ENCODE assay signal across 1 cellular context in genomic region chr11:61980783-61981541, GRCh38.
TF ChIP-seq lines count a peak whose summit lies in the region.

No MANE protein-coding gene starts in this region.

TF ChIP-seq in HepG2, 621 proteins besides CTCF, POLR2A, EP300 and RAD21 (continued from another document and continues in another):
- TF ChIP-seq ATF2 (CRISPR knock-in tag; IDR thresholded peaks at IDR 0.05): peak; percentile 84; the same call in 1 of the 2 replicates
- TF ChIP-seq ZBTB7B (CRISPR knock-in tag; IDR thresholded peaks at IDR 0.05): peak; percentile 96
- peak; percentile 58; the same call in 1 of the 2 replicates for TF ChIP-seq ARID3A (IDR thresholded peaks at IDR 0.05; ENCODE audit: low read depth, low read length)
- no peak for TF ChIP-seq ZNF83 (CRISPR knock-in tag; IDR thresholded peaks at IDR 0.05; ENCODE audit: borderline replicate concordance)
- no peak for TF ChIP-seq ADNP (CRISPR knock-in tag; IDR thresholded peaks at IDR 0.05)
- peak; percentile 36; the same call in 1 of the 2 replicates for TF ChIP-seq HOMEZ (CRISPR knock-in tag; IDR thresholded peaks at IDR 0.05; ENCODE audit: low read depth)
- no peak for TF ChIP-seq ZNF605 (CRISPR knock-in tag; IDR thresholded peaks at IDR 0.05)
- no peak for TF ChIP-seq SNRNP70 (IDR thresholded peaks at IDR 0.05; ENCODE audit: low read depth, low read length)
- no peak for TF ChIP-seq ZNF224 (CRISPR knock-in tag; IDR thresholded peaks at IDR 0.05)
- TF ChIP-seq CBX2 (IDR thresholded peaks at IDR 0.05; ENCODE audit: low read depth, low read length): no peak
- TF ChIP-seq CBX2 (CRISPR knock-in tag; IDR thresholded peaks at IDR 0.05; ENCODE audit: low read depth): no peak
- TF ChIP-seq DR1 (CRISPR knock-in tag; IDR thresholded peaks at IDR 0.05): no peak; the same call in 1 of the 2 replicates
- TF ChIP-seq TFE3 (CRISPR knock-in tag; IDR thresholded peaks at IDR 0.05): peak; percentile 49
- TF ChIP-seq HNF4G (IDR thresholded peaks at IDR 0.05; ENCODE audit: borderline replicate concordance, low read depth, low read length): peak; percentile 94
- TF ChIP-seq HNF4G (CRISPR knock-in tag; IDR thresholded peaks at IDR 0.05; ENCODE audit: borderline replicate concordance, low read depth): peak; percentile 84
- no peak for TF ChIP-seq EED (CRISPR knock-in tag; IDR thresholded peaks at IDR 0.05)
- TF ChIP-seq EHMT2 (IDR thresholded peaks at IDR 0.05; ENCODE audit: borderline replicate concordance, low read depth, low read length): no peak
- TF ChIP-seq MXD4 (CRISPR knock-in tag; IDR thresholded peaks at IDR 0.05): no peak; the same call in 1 of the 2 replicates
- no peak for TF ChIP-seq AFF4 (CRISPR knock-in tag; IDR thresholded peaks at IDR 0.05)
- no peak; the same call in 1 of the 2 replicates for TF ChIP-seq MED13 (CRISPR knock-in tag; IDR thresholded peaks at IDR 0.05)
- TF ChIP-seq NCOA1 (CRISPR knock-in tag; IDR thresholded peaks at IDR 0.05): peak; percentile 70; the same call in 1 of the 2 replicates
- TF ChIP-seq FLYWCH1 (CRISPR knock-in tag; IDR thresholded peaks at IDR 0.05): no peak
- no peak for TF ChIP-seq ZNF749 (CRISPR knock-in tag; IDR thresholded peaks at IDR 0.05; ENCODE audit: borderline replicate concordance)
- no peak; the same call in 1 of the 2 replicates for TF ChIP-seq ZFY (CRISPR knock-in tag; IDR thresholded peaks at IDR 0.05)
- TF ChIP-seq ZFP1 (CRISPR knock-in tag; IDR thresholded peaks at IDR 0.05): peak; percentile 60; the same call in 1 of the 2 replicates
- no peak for TF ChIP-seq ZNF530 (CRISPR knock-in tag; IDR thresholded peaks at IDR 0.05; ENCODE audit: low read depth)
- TF ChIP-seq KDM3A (CRISPR knock-in tag; IDR thresholded peaks at IDR 0.05; ENCODE audit: low read depth): no peak
- no peak for TF ChIP-seq MAFF (IDR thresholded peaks at IDR 0.05; ENCODE audit: low read depth, low read length)
- TF ChIP-seq PBX3 (CRISPR knock-in tag; IDR thresholded peaks at IDR 0.05; ENCODE audit: borderline replicate concordance): no peak
- no peak for TF ChIP-seq ZNF431 (CRISPR knock-in tag; IDR thresholded peaks at IDR 0.05; ENCODE audit: borderline replicate concordance, low read depth)
- no peak for TF ChIP-seq ZNF549 (CRISPR knock-in tag; IDR thresholded peaks at IDR 0.05)
- TF ChIP-seq HOXA5 (CRISPR knock-in tag; IDR thresholded peaks at IDR 0.05): no peak
- TF ChIP-seq PAXIP1 (CRISPR knock-in tag; conservative IDR thresholded peaks at IDR 0.05): peak; percentile 95
- TF ChIP-seq FOXA3 (CRISPR knock-in tag; IDR thresholded peaks at IDR 0.05): peak; percentile 82
- TF ChIP-seq ZFP91 (CRISPR knock-in tag; IDR thresholded peaks at IDR 0.05; ENCODE audit: borderline replicate concordance): no peak
- no peak for TF ChIP-seq ZNF737 (CRISPR knock-in tag; IDR thresholded peaks at IDR 0.05; ENCODE audit: borderline replicate concordance)
- TF ChIP-seq ZNF552 (CRISPR knock-in tag; IDR thresholded peaks at IDR 0.05; ENCODE audit: borderline replicate concordance): no peak; the same call in 1 of the 2 replicates
- TF ChIP-seq ZSCAN25 (CRISPR knock-in tag; IDR thresholded peaks at IDR 0.05): no peak
- peak; percentile 74; the same call in 1 of the 2 replicates for TF ChIP-seq HOXA3 (CRISPR knock-in tag; IDR thresholded peaks at IDR 0.05)
- no peak for TF ChIP-seq ZNF251 (CRISPR knock-in tag; IDR thresholded peaks at IDR 0.05)
- TF ChIP-seq SRY (CRISPR knock-in tag; IDR thresholded peaks at IDR 0.05): no peak
- TF ChIP-seq ATF1 (CRISPR knock-in tag; IDR thresholded peaks at IDR 0.05): no peak
- no peak for TF ChIP-seq PRDM4 (CRISPR knock-in tag; IDR thresholded peaks at IDR 0.05; ENCODE audit: borderline replicate concordance)
